Comparison of ENCODE assay signal across 8 cellular contexts in genomic region chr22:41448189-41448808, GRCh38. TPM values are rescaled to one million over a fixed set of nuclear protein-coding genes. Genes with fewer than 3 reads are reported as not detected.
DNase-seq lines count a peak whose midpoint lies in the region; ATAC-seq, FAIRE-seq and TF ChIP-seq lines count a peak whose summit lies in the region.

No MANE protein-coding gene starts in this region.

- H3K4me3 ChIP-seq in kidney (ENCODE audit: low read length in 2 of 2), result peak overlapping the region; percentile 81 to 96

- peak overlapping the region; percentile 97 to 100 for H3K27ac ChIP-seq in kidney (ENCODE audit: low read depth in 2 of 2, low read length in 2 of 2)

- intact Hi-C loops in kidney (cut with DNase I), result no loop called here

- FAIRE-seq in kidney (lab: Jason Lieb, UNC), result peak; percentile 98

- H3K36me3 ChIP-seq in kidney (ENCODE audit: control insufficient read depth in 1 of 2, insufficient read depth in 2 of 2, low read length in 2 of 2), result no peaks in the 10 kb centered on the region

- H3K27ac Mint-ChIP-seq in chondrocyte (ENCODE audit: unreplicated experiment), result peak overlapping the region; percentile 99

- H3K9me3 Mint-ChIP-seq in chondrocyte (ENCODE audit: low read depth), result no peaks in the 10 kb centered on the region

- H3K27me3 Mint-ChIP-seq in chondrocyte (ENCODE audit: low read depth), result no peaks in the 10 kb centered on the region

- no peak for TF ChIP-seq CTCF in chondrocyte (IDR thresholded peaks at IDR 0.05)
- TF ChIP-seq CTCF in kidney (IDR thresholded peaks at IDR 0.05; ENCODE audit: borderline replicate concordance, extremely low read depth, insufficient read depth), result no peak

- DNase-seq in AG08395 (ENCODE audit: low spot score) (peak; percentile 97), NCI-H510A (lab: John Stamatoyannopoulos, UW) (peak; percentile 90), chondrocyte (ENCODE audit: low spot score) (peak; percentile 95), kidney (peak; percentile 98)
- DNase-seq in activated CD4-positive, alpha-beta T cell treated with anti-CD3 and anti-CD28 coated beads for 24 hours (ENCODE audit: low read depth in 2 of 2), result peak; percentile 80 to 83
- DNase-seq in stimulated activated CD4-positive, alpha-beta T cell treated with anti-CD3 and anti-CD28 coated beads, Interleukin-15, amount 100 ng/mL, for 1 hour (ENCODE audit: low read depth in 1 of 2, low spot score in 1 of 2), result peak; percentile 71 to 78

- no peaks in the 10 kb centered on the region for H3K9me3 ChIP-seq in kidney (ENCODE audit: control insufficient read depth in 1 of 2, low read length in 2 of 2)

- peak overlapping the region; percentile 97 for H3K4me3 Mint-ChIP-seq in chondrocyte (ENCODE audit: unreplicated experiment)

- peaks cover 2% of the 10 kb centered on the region for H3K36me3 Mint-ChIP-seq in chondrocyte (ENCODE audit: low read depth)

- ATAC-seq in GM19035 (IDR thresholded peaks at IDR 0.05; ENCODE audit: unreplicated experiment) (peak; percentile 44), HG03432 (IDR thresholded peaks at IDR 0.05; ENCODE audit: unreplicated experiment) (peak; percentile 45)

- peak overlapping the region; percentile 66 to 100 for H3K9ac ChIP-seq in kidney (ENCODE audit: low read length in 2 of 2)

- H3K4me1 ChIP-seq in kidney (ENCODE audit: control insufficient read depth in 1 of 2, insufficient read depth in 1 of 2, low read depth in 1 of 2, low read length in 2 of 2), result peaks cover 4 to 12% of the 10 kb centered on the region in 2 donors

- peaks cover 18% of the 10 kb centered on the region for H3K4me1 Mint-ChIP-seq in chondrocyte (ENCODE audit: low read depth)

RNA-seq across cellular contexts. Expression of gene TOB2, which starts 1.7 kb away (rescaled TPM):
- 37.7 to 42.0 TPM (median 40.8 TPM) in 3 replicates for total RNA-seq in chondrocyte
- total RNA-seq in kidney, result 54.3 TPM
- polyA plus RNA-seq in kidney (ENCODE audit: insufficient read depth, low read depth, low replicate concordance), result 20.8 TPM

RNA-seq across cellular contexts. Expression of gene PHF5A, which starts 20.2 kb away (rescaled TPM):
- total RNA-seq in chondrocyte (22.5 to 32.4 TPM (median 26.8 TPM) in 3 replicates), kidney (34.0 TPM)
- 42.2 TPM for polyA plus RNA-seq in kidney (ENCODE audit: insufficient read depth, low read depth, low replicate concordance)

RNA-seq across cellular contexts. Expression of gene ACO2, which starts 20.6 kb away (rescaled TPM):
- total RNA-seq in chondrocyte, result 60.9 to 85.6 TPM (median 62.4 TPM) in 3 replicates
- 119 TPM for total RNA-seq in kidney
- 262 TPM for polyA plus RNA-seq in kidney (ENCODE audit: insufficient read depth, low read depth, low replicate concordance)

Comparison
In these comparisons a context has a peak if more than half of its experiments do, and no peak if none do; other contexts are left out.
1. Peak in every context shown above with its lines: DNase-seq, ATAC-seq, H3K4me3 ChIP-seq and H3K27ac ChIP-seq.